ENCODE assay signal across 19 cellular contexts in the genomic region with DNA sequence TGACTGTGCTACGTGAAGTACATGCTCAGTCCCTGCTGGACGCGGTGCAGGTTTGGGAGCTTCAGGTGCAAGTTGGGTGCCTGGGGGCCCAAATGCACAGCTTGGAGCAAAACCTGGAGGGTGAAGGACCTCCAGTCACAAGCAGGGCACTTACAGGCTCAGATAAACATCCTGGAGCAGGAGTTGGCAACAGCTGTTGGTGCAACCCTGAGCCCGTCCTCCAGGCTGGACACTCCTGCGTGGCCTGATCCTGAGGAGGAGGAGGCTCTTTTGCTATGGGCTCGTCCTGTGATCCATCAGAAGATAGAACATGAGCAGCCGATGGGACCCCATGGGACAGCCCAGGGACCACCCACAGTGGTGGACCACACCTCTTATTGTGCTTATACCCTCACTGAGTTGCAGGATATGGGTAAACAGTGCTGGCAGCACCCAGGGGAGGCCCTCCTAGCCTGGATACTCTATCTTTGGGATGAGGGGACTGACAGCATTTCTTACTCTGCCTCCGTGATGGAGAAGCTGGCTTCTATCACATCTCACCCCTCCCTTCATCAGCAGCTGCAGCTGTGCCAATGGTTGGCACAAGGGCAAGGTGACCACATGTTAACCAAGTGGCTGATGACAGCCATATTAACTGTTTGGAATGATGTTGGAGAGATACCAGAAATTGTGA.
"Had no signal": no experiment of that assay in that cellular context is flagged by ENCODE, and none has a peak within 500 bp of the region (broad histone marks: within the 10 kb centered on the region; RNA-seq: fewer than 3 reads in every experiment).

No MANE protein-coding gene starts in this region.

- H3K4me3 ChIP-seq: colonic mucosa, left lung, lung, testis, tibial nerve had no signal

- H3K4me1 ChIP-seq: colonic mucosa, testis had no signal

- H3K9me3 ChIP-seq: colonic mucosa, left lung, neutrophil, testis, tibial nerve had no signal

- H3K9me3 Mint-ChIP-seq: nephron progenitor cell had no signal

- H3K36me3 Mint-ChIP-seq: naive B cell had no signal

- H3K27ac ChIP-seq: colonic mucosa, left lung, neutrophil, testis, tibial nerve had no signal

- ATAC-seq: left lung had no signal

- H3K27ac Mint-ChIP-seq: endodermal cell, naive B cell, nephron progenitor cell had no signal

- H3K4me1 Mint-ChIP-seq: naive B cell, nephron progenitor cell had no signal

- H3K36me3 ChIP-seq: colonic mucosa, left lung, neutrophil, tibial nerve had no signal

- H3K4me3 Mint-ChIP-seq: endodermal cell, naive B cell, nephron progenitor cell had no signal

- DNase-seq: caudate nucleus; colonic mucosa; effector CD4-positive, alpha-beta T cell; endodermal cell; erythroblast; islet precursor cell; mesenchymal stem cell; midbrain; naive B cell; nephron progenitor cell; posterior cingulate gyrus; small intestine; stimulated activated CD4-positive, alpha-beta T cell treated with anti-CD3 and anti-CD28 coated beads, Interleukin-12 subunit alpha, Interleukin-12 subunit beta, amount 100 ng/mL, for 4 hours; stimulated activated naive CD4-positive, alpha-beta T cell treated with Interleukin-2 at 50 U/mL for 16 hours; testis had no signal

- H3K27me3 ChIP-seq: colonic mucosa, left lung, neutrophil, testis, tibial nerve had no signal

- H3K27me3 Mint-ChIP-seq: naive B cell had no signal
